13 cellular contexts compared by ENCODE assay signal in the genomic region with DNA sequence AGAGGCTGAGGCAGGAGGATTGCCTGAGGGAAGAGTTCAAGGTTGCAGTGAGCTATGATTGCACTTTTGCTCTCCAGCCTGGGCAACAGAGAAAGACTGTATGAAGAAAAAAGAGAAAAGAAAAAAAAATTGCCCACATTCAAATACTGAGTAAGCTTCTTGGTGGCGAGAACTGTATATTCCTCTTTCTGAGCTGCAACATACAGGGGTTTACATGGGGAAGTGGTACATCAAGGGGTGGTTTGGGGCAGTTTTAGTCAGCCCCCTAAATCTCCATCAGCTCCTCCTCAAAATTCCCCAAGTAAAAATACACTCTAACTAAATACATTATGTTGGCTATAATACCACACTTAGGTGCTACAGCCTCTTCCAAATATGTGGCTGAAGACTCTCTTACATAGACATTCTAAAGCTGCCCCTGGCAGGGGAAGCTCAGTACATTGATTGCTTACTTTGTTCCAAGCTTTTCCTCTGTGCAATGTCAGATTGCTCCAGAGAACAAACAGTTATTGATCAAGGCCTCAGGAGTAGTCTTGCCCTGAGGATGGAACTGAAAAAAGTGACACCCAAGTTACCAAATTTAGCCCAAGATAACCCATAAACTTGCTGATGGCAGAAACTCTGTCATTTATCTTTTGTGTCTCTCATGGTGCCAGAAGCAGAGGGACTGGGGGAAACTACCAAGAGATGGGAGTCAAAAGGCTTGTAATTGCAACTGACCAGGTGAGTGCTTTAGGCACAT.
DNase-seq lines count a peak whose midpoint lies in the region; ATAC-seq and TF ChIP-seq lines count a peak whose summit lies in the region.
"Had no signal": no experiment of that assay in that cellular context is flagged by ENCODE, and none has a peak within 500 bp of the region (broad histone marks: within the 10 kb centered on the region; RNA-seq: fewer than 3 reads in every experiment).

No MANE protein-coding gene starts in this region.

- peaks cover 46 to 55% (median 53%) of the 10 kb centered on the region in 3 donors for H3K4me1 Mint-ChIP-seq in CD8-positive, alpha-beta memory T cell

- in situ Hi-C loops in GM13976 (cut with MboI; ENCODE audit: low sequenced_read_pairs, unreplicated experiment) = no loop called here

- peak overlapping the region; percentile 93 to 100 (median 98) for H3K27ac Mint-ChIP-seq in CD8-positive, alpha-beta memory T cell

- peak; percentile 58 for ATAC-seq in GM18868 (IDR thresholded peaks at IDR 0.05; ENCODE audit: unreplicated experiment)

- peaks cover 45% of the 10 kb centered on the region for H3K4me1 ChIP-seq in CD8-positive, alpha-beta memory T cell (ENCODE audit: insufficient read depth, low read length)
- no peaks in the 10 kb centered on the region for H3K4me1 ChIP-seq in esophagus muscularis mucosa
- H3K4me1 ChIP-seq: adrenal gland, right lobe of liver had no signal

- peaks cover 0 to 7% (median 0%) of the 10 kb centered on the region in 3 donors for H3K36me3 Mint-ChIP-seq in CD8-positive, alpha-beta memory T cell

- POLR2A ChIA-PET in CD8-positive, alpha-beta memory T cell (lab: Charles Lee) = interaction anchor here (1.5 kb wide), 1 partner anchor 10 kb away, joined by 7 read pairs; no protein-coding TSS in a partner anchor

- no peak for TF ChIP-seq EP300 in esophagus muscularis mucosa (IDR thresholded peaks at IDR 0.05)

- no peaks in the 10 kb centered on the region for H3K27me3 ChIP-seq in CD8-positive, alpha-beta memory T cell (ENCODE audit: insufficient read depth, low read length, poor library complexity, severe bottlenecking)
- no peaks in the 10 kb centered on the region for H3K27me3 ChIP-seq in esophagus muscularis mucosa
- H3K27me3 ChIP-seq: adrenal gland, right lobe of liver had no signal

- WGBS in esophagus muscularis mucosa = 77% methylated on average over 1 of the region's 1 CpG

- H3K9me3 ChIP-seq in CD8-positive, alpha-beta memory T cell (ENCODE audit: low read length) = no peaks in the 10 kb centered on the region
- no peaks in the 10 kb centered on the region for H3K9me3 ChIP-seq in esophagus muscularis mucosa
- H3K9me3 ChIP-seq: adrenal gland, right lobe of liver had no signal

- H3K9me3 Mint-ChIP-seq in CD8-positive, alpha-beta memory T cell = no peaks in the 10 kb centered on the region
- H3K9me3 Mint-ChIP-seq: neural crest cell had no signal

- no peaks in the 10 kb centered on the region for H3K36me3 ChIP-seq in CD8-positive, alpha-beta memory T cell (ENCODE audit: insufficient read depth, low read length)
- H3K36me3 ChIP-seq in esophagus muscularis mucosa = no peaks in the 10 kb centered on the region
- H3K36me3 ChIP-seq: adrenal gland, right lobe of liver had no signal

- intact Hi-C loops in esophagus muscularis mucosa (cut with DNase I) = no loop called here

- no peak for DNase-seq in CD8-positive, alpha-beta memory T cell
- DNase-seq in MV-4-11 (lab: John Stamatoyannopoulos, UW) (peak; percentile 62), esophagus muscularis mucosa (ENCODE audit: extremely low spot score) (peak; percentile 45), middle frontal gyrus (ENCODE audit: extremely low spot score, low spot score) (no peak), SHP77 treated with DMSO at 0.1 percent for 48 hours (lab: John Stamatoyannopoulos, UW) (no peak), GM13976 (ENCODE audit: low spot score) (no peak)
- DNase-seq: adrenal gland, NCI-H1436 treated with DMSO at 0.1 percent for 48 hours, NCI-H446, PC-9, right lobe of liver had no signal

- TF ChIP-seq CTCF in esophagus muscularis mucosa (IDR thresholded peaks at IDR 0.05) (no peak), GM13976 (IDR thresholded peaks at IDR 0.05; ENCODE audit: borderline replicate concordance, control extremely low read depth, extremely low read depth, insufficient read depth, missing control alignments) (no peak)

- CTCF ChIA-PET in CD8-positive, alpha-beta memory T cell (lab: Charles Lee) = interaction anchor here (0.8 to 3.2 kb wide), 12 partner anchors 9 to 51 kb away, joined by 3 to 34 read pairs (median 6); no protein-coding TSS in a partner anchor

- H3K4me3 ChIP-seq in CD8-positive, alpha-beta memory T cell (ENCODE audit: low read length) = no peak overlapping the region
- no peak overlapping the region for H3K4me3 ChIP-seq in esophagus muscularis mucosa
- H3K4me3 ChIP-seq: adrenal gland, PC-9, right lobe of liver had no signal

- H3K4me3 Mint-ChIP-seq in CD8-positive, alpha-beta memory T cell = peak overlapping the region; percentile 94 to 99 (median 96)
- H3K4me3 Mint-ChIP-seq: neural crest cell had no signal

- no peak overlapping the region for H3K27ac ChIP-seq in CD8-positive, alpha-beta memory T cell (ENCODE audit: low read depth, low read length)
- no peak overlapping the region for H3K27ac ChIP-seq in esophagus muscularis mucosa (replicated peaks in 1 of 4)
- H3K27ac ChIP-seq: adrenal gland, PC-9, right lobe of liver had no signal

- H3K27me3 Mint-ChIP-seq in CD8-positive, alpha-beta memory T cell = no peaks in the 10 kb centered on the region

- TF ChIP-seq POLR2A in esophagus muscularis mucosa (IDR thresholded peaks at IDR 0.05; ENCODE audit: low read depth) = no peak

Comparison
In these comparisons a context has a peak if more than half of its experiments do, and no peak if none do; other contexts are left out.
1. DNase-seq: peak in MV-4-11 (single experiment) and esophagus muscularis mucosa (single experiment); none in CD8-positive, alpha-beta memory T cell (0 of 5), middle frontal gyrus (single experiment), SHP77 treated with DMSO at 0.1 percent for 48 hours (single experiment) and GM13976 (single experiment).